14 cellular contexts compared by ENCODE assay signal in the genomic region with DNA sequence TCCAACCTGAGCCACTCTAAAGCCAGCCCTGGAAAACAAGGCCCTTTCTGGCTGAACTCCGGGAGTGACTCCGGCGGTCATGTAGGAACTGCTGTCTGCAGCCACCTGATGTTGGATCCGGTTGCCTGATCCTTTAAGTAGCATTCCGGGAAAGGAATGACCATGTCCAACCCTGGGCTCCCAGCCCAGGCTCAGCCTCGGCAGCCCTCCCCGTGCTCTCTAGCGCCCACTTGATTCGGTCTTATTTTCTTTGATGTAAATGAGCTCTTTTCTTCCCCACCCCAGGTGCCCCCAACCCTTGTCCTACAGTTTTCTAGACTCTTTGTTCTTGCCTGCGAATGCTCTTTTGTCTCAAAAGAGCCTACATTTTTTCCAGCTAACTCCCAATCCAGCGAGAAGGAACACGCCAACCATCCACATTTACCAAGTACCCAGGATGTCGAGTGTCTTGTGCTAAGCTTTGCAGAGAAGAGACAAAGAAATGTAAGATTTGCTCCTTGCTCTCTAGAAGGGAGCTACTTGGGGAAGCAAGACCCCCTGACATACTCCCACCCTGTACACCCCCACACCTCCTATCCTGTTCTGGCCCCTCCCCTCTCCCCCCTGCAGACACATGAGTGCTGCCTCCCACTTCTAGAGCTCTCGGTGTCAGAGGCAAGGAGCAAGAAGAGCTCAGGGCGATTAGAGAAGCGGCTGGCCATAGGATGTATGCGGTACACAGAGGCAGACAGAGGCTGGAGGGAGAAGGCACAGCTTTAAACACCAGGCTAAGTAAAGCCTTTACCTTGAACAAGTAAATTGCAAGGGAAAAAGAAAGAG. TPM values are rescaled to one million over a fixed set of nuclear protein-coding genes. Genes with fewer than 3 reads are reported as not detected.
DNase-seq lines count a peak whose midpoint lies in the region; ATAC-seq and TF ChIP-seq lines count a peak whose summit lies in the region.
"Had no signal": no experiment of that assay in that cellular context is flagged by ENCODE, and none has a peak within 500 bp of the region (broad histone marks: within the 10 kb centered on the region; RNA-seq: fewer than 3 reads in every experiment).

No MANE protein-coding gene starts in this region.

- no peak overlapping the region for H3K9ac ChIP-seq in H9 (ENCODE audit: extremely low read depth, insufficient read length, low read length)
- peak overlapping the region; percentile 25 for H3K9ac ChIP-seq in iPS-18a (ENCODE audit: low read length)

- no peak overlapping the region for H2AFZ ChIP-seq in H9 (ENCODE audit: low read length)

- peak overlapping the region; percentile 41 to 72 for H3K4me3 Mint-ChIP-seq in H9
- no peak overlapping the region for H3K4me3 Mint-ChIP-seq in central memory CD8-positive, alpha-beta T cell
- no peak overlapping the region for H3K4me3 Mint-ChIP-seq in stimulated activated memory B cell treated with anti-CD40 and anti-IgM and Interleukin-4, amounts not matched to agents 10 μg/mL and 1 μg/mL and 100 μg/mL, for 72 hours
- H3K4me3 Mint-ChIP-seq: activated CD8-positive, alpha-beta T cell treated with anti-CD3 and anti-CD28 coated beads for 36 hours had no signal

- no peaks in the 10 kb centered on the region for H3K9me3 Mint-ChIP-seq in H9
- H3K9me3 Mint-ChIP-seq in central memory CD8-positive, alpha-beta T cell: no peaks in the 10 kb centered on the region
- H3K9me3 Mint-ChIP-seq in stimulated activated memory B cell treated with anti-CD40 and anti-IgM and Interleukin-4, amounts not matched to agents 10 μg/mL and 1 μg/mL and 100 μg/mL, for 72 hours: no peaks in the 10 kb centered on the region
- H3K9me3 Mint-ChIP-seq: activated CD8-positive, alpha-beta T cell treated with anti-CD3 and anti-CD28 coated beads for 36 hours had no signal

- H4K91ac ChIP-seq in H9 (ENCODE audit: insufficient read length, low read depth, low read length): no peak overlapping the region

- no peaks in the 10 kb centered on the region for H4K20me1 ChIP-seq in H9 (ENCODE audit: control insufficient read depth, insufficient read depth, insufficient read length)

- H2BK20ac ChIP-seq in H9 (ENCODE audit: low read depth, low read length, poor library complexity, severe bottlenecking): no peak overlapping the region

- H3K27ac Mint-ChIP-seq in H9: peak overlapping the region; percentile 23 to 97 (median 93)
- H3K27ac Mint-ChIP-seq in central memory CD8-positive, alpha-beta T cell (ENCODE audit: low read depth): peak overlapping the region; percentile 33
- no peak overlapping the region for H3K27ac Mint-ChIP-seq in stimulated activated memory B cell treated with anti-CD40 and anti-IgM and Interleukin-4, amounts not matched to agents 10 μg/mL and 1 μg/mL and 100 μg/mL, for 72 hours
- H3K27ac Mint-ChIP-seq: activated CD8-positive, alpha-beta T cell treated with anti-CD3 and anti-CD28 coated beads for 36 hours had no signal

- no peak overlapping the region for H2AK5ac ChIP-seq in H9 (ENCODE audit: insufficient read length, low read length)

- H2BK15ac ChIP-seq in H9 (ENCODE audit: low read depth, low read length): no peak overlapping the region

- peaks cover 13% of the 10 kb centered on the region for H3K36me3 ChIP-seq in iPS-18a (ENCODE audit: control insufficient read depth, low read depth, low read length)
- peaks cover 0 to 13% of the 10 kb centered on the region in 2 donors for H3K36me3 ChIP-seq in prostate gland
- peaks cover 0 to 86% (median 0%) of the 10 kb centered on the region in 3 donors for H3K36me3 ChIP-seq in Peyer's patch

- peaks cover 8 to 59% (median 45%) of the 10 kb centered on the region in 3 experiments for H3K36me3 Mint-ChIP-seq in H9 (ENCODE audit: insufficient read depth in 1 of 3, low read depth in 3 of 3)
- H3K36me3 Mint-ChIP-seq in central memory CD8-positive, alpha-beta T cell (ENCODE audit: insufficient read depth): peaks cover 60% of the 10 kb centered on the region
- peaks cover 68% of the 10 kb centered on the region for H3K36me3 Mint-ChIP-seq in stimulated activated memory B cell treated with anti-CD40 and anti-IgM and Interleukin-4, amounts not matched to agents 10 μg/mL and 1 μg/mL and 100 μg/mL, for 72 hours

- no peaks in the 10 kb centered on the region for H3K27me3 ChIP-seq in H9 (ENCODE audit: insufficient read depth, low read length)
- H3K27me3 ChIP-seq in iPS-18a (ENCODE audit: control insufficient read depth, insufficient read depth, low read length): no peaks in the 10 kb centered on the region
- no peaks in the 10 kb centered on the region for H3K27me3 ChIP-seq in prostate gland (replicated peaks; ENCODE audit: insufficient read depth)
- no peaks in the 10 kb centered on the region for H3K27me3 ChIP-seq in Peyer's patch

- no peak overlapping the region for H3T11ph ChIP-seq in H9 (ENCODE audit: low read length)

- TF ChIP-seq CTCF in H9 (conservative IDR thresholded peaks at IDR 0.05): peak; percentile 57
- no peak for TF ChIP-seq CTCF in prostate gland (IDR thresholded peaks at IDR 0.05)
- TF ChIP-seq CTCF in Peyer's patch (IDR thresholded peaks at IDR 0.05): no peak

- intact Hi-C loops in prostate gland (cut with DNase I): no loop called here

- no peak overlapping the region for H4K5ac ChIP-seq in H9 (ENCODE audit: insufficient read length, low read depth, low read length)

- H3K79me1 ChIP-seq in H9 (ENCODE audit: insufficient read depth, low read depth, low read length, poor library complexity, severe bottlenecking): no peaks in the 10 kb centered on the region

- H4K8ac ChIP-seq in H9 (replicated peaks; ENCODE audit: insufficient read length, low read depth, low read length): no peak overlapping the region

- peak overlapping the region; percentile 37 for H3K18ac ChIP-seq in H9 (ENCODE audit: insufficient read length, low read depth, low read length)

- no peaks in the 10 kb centered on the region for H3K27me3 Mint-ChIP-seq in H9 (ENCODE audit: low read depth)
- H3K27me3 Mint-ChIP-seq in central memory CD8-positive, alpha-beta T cell: no peaks in the 10 kb centered on the region
- no peaks in the 10 kb centered on the region for H3K27me3 Mint-ChIP-seq in stimulated activated memory B cell treated with anti-CD40 and anti-IgM and Interleukin-4, amounts not matched to agents 10 μg/mL and 1 μg/mL and 100 μg/mL, for 72 hours
- H3K27me3 Mint-ChIP-seq: activated CD8-positive, alpha-beta T cell treated with anti-CD3 and anti-CD28 coated beads for 36 hours had no signal

- 0 out of 2 replicates have a peak overlapping the region, but pooled peaks have one; percentile 48 for H3K14ac ChIP-seq in H9 (ENCODE audit: insufficient read depth, low read length)

- peak overlapping the region; percentile 27 for H3K4me2 ChIP-seq in H9 (ENCODE audit: insufficient read depth, insufficient read length, low read length)

- H3K23me2 ChIP-seq in H9 (ENCODE audit: insufficient read length, low read depth, low read length, poor library complexity, severe bottlenecking): no peaks in the 10 kb centered on the region

- H2BK12ac ChIP-seq in H9 (ENCODE audit: insufficient read length, low read depth, low read length): no peak overlapping the region

- DNase-seq in H9 (peak; percentile 88), prostate gland (ENCODE audit: low spot score) (peak; percentile 29), Peyer's patch (no peak)
- DNase-seq in central memory CD8-positive, alpha-beta T cell (ENCODE audit: low spot score in 2 of 2): no peak
- DNase-seq in activated CD4-positive, CD25-positive, alpha-beta regulatory T cell treated with anti-CD3 and anti-CD28 coated beads, Interleukin-2, amount 50 U/mL, for 72 hours: no peak
- DNase-seq: activated CD8-positive, alpha-beta T cell treated with anti-CD3 and anti-CD28 coated beads for 36 hours; activated gamma-delta T cell; KG1; NCI-H146; SHP77 treated with DMSO at 0.1 percent for 48 hours; stimulated activated naive CD8-positive, alpha-beta T cell treated with anti-CD3 and anti-CD28 coated beads, Interleukin-15, Interleukin-2, amounts not matched to agents 100 U/mL and 50 U/mL, for 24 hours had no signal

- H3K23ac ChIP-seq in H9 (ENCODE audit: insufficient read length, low read depth, low read length): no peak overlapping the region

- H3K56ac ChIP-seq in H9 (ENCODE audit: insufficient read length, low read depth, low read length): no peak overlapping the region

- no peak overlapping the region for H3K4ac ChIP-seq in H9 (ENCODE audit: low read depth, low read length)

- no peak for TF ChIP-seq POLR2A in prostate gland (IDR thresholded peaks at IDR 0.05)
- TF ChIP-seq POLR2A in Peyer's patch (IDR thresholded peaks at IDR 0.05): no peak

- no peak overlapping the region for H2BK120ac ChIP-seq in H9 (ENCODE audit: low read depth, low read length, poor library complexity, severe bottlenecking)

- peak overlapping the region; percentile 4 for H3K4me3 ChIP-seq in iPS-18a (ENCODE audit: low read length)
- H3K4me3 ChIP-seq in prostate gland: no peak overlapping the region
- H3K4me3 ChIP-seq in Peyer's patch: no peak overlapping the region

- H3K27ac ChIP-seq in H9 (ENCODE audit: insufficient read length, low read depth, low read length) (no peak overlapping the region), iPS-18a (ENCODE audit: low read length) (no peak overlapping the region), prostate gland (no peak overlapping the region), Peyer's patch (no peak overlapping the region)

- H2BK5ac ChIP-seq in H9 (ENCODE audit: insufficient read length, low read length): no peak overlapping the region

- H3K4me1 Mint-ChIP-seq in H9: peaks cover 32 to 39% of the 10 kb centered on the region in 2 experiments
- no peaks in the 10 kb centered on the region for H3K4me1 Mint-ChIP-seq in central memory CD8-positive, alpha-beta T cell
- peaks cover 8% of the 10 kb centered on the region for H3K4me1 Mint-ChIP-seq in stimulated activated memory B cell treated with anti-CD40 and anti-IgM and Interleukin-4, amounts not matched to agents 10 μg/mL and 1 μg/mL and 100 μg/mL, for 72 hours

- H3K4me1 ChIP-seq in H9 (ENCODE audit: insufficient read depth, low read length) (peaks cover 8% of the 10 kb centered on the region; the same call in 1 of the 2 replicates), iPS-18a (ENCODE audit: control insufficient read depth, low read depth, low read length) (peaks cover 21% of the 10 kb centered on the region), prostate gland (replicated peaks) (no peaks in the 10 kb centered on the region), Peyer's patch (peaks cover 0 to 6% (median 0%) of the 10 kb centered on the region in 4 donors)

- no peaks in the 10 kb centered on the region for H3K9me3 ChIP-seq in H9 (ENCODE audit: control insufficient read depth, low read depth, low read length)
- H3K9me3 ChIP-seq in iPS-18a (ENCODE audit: control insufficient read depth, low read depth, low read length): no peaks in the 10 kb centered on the region
- H3K9me3 ChIP-seq in prostate gland: no peaks in the 10 kb centered on the region
- H3K9me3 ChIP-seq in Peyer's patch: no peaks in the 10 kb centered on the region

- no peak for ATAC-seq in central memory CD8-positive, alpha-beta T cell (replicated peaks; ENCODE audit: extremely low read depth, poor library complexity, severe bottlenecking)
- no peak for ATAC-seq in stimulated activated memory B cell treated with anti-CD40 and anti-IgM and Interleukin-4, amounts not matched to agents 10 μg/mL and 1 μg/mL and 100 μg/mL, for 72 hours
- ATAC-seq in HG02623 (IDR thresholded peaks at IDR 0.05; ENCODE audit: unreplicated experiment): no peak
- ATAC-seq: activated CD8-positive, alpha-beta T cell treated with anti-CD3 and anti-CD28 coated beads for 36 hours; stimulated activated naive CD8-positive, alpha-beta T cell treated with anti-CD3 and anti-CD28 coated beads, Interleukin-15, Interleukin-2, amounts not matched to agents 100 U/mL and 50 U/mL, for 24 hours had no signal

- H3K79me2 ChIP-seq in H9 (ENCODE audit: insufficient read depth, low read length): no peaks in the 10 kb centered on the region

- WGBS in H9 (ENCODE audit: extremely low coverage, insufficient read length, low lambda C conversion rate): no CpG with 5 or more reads among the region's 17 CpGs
- 59% methylated on average over 17 of the region's 17 CpGs for WGBS in prostate gland

RNA-seq across cellular contexts. Expression of gene COG7, which starts 53.8 kb away (rescaled TPM):
- total RNA-seq in H9 (2021) (17.5 and 17.9 TPM in 2 replicates), prostate gland (10 to 100 TPM; 34.0 to 35.3 TPM), Peyer's patch (10 to 100 TPM; 20.1 to 81.7 (median 50.4) TPM)

Comparison
In these comparisons a context has a peak if more than half of its experiments do, and no peak if none do; other contexts are left out.
1. DNase-seq: peak in H9 (single experiment) and prostate gland (single experiment); none in central memory CD8-positive, alpha-beta T cell (0 of 2), Peyer's patch (0 of 3) and activated CD4-positive, CD25-positive, alpha-beta regulatory T cell treated with anti-CD3 and anti-CD28 coated beads, Interleukin-2, amount 50 U/mL, for 72 hours (single experiment).
2. H3K4me3 Mint-ChIP-seq: peak in H9 (2 of 2); none in central memory CD8-positive, alpha-beta T cell (single experiment) and stimulated activated memory B cell treated with anti-CD40 and anti-IgM and Interleukin-4, amounts not matched to agents 10 μg/mL and 1 μg/mL and 100 μg/mL, for 72 hours (single experiment).